Comparison of ENCODE assay signal across 3 cellular contexts in the genomic region with DNA sequence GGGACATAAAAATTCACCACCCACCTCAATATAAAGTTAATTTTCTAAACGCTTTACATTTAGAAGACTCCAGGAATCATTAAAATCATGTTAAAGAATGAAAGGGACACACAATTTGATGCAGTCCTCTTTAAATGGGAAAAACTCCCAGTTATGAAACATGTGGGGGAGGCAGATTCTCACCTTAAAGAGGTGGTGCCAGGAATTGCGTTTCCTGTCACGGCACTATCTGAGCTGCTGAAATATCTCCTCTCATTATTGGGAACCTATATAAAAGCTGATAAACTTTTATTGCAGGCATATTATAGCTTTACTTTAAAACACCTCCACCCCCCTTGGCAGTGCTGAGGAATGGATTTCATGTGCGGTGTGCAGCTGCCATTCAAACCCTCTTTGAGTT.
"Had no signal": no experiment of that assay in that cellular context is flagged by ENCODE, and none has a peak within 500 bp of the region (broad histone marks: within the 10 kb centered on the region; RNA-seq: fewer than 3 reads in every experiment).

No MANE protein-coding gene starts in this region.

- DNase-seq: IMR-90, KBM-7, KG1 had no signal
